Comparison of ENCODE assay signal across 8 cellular contexts in the genomic region with DNA sequence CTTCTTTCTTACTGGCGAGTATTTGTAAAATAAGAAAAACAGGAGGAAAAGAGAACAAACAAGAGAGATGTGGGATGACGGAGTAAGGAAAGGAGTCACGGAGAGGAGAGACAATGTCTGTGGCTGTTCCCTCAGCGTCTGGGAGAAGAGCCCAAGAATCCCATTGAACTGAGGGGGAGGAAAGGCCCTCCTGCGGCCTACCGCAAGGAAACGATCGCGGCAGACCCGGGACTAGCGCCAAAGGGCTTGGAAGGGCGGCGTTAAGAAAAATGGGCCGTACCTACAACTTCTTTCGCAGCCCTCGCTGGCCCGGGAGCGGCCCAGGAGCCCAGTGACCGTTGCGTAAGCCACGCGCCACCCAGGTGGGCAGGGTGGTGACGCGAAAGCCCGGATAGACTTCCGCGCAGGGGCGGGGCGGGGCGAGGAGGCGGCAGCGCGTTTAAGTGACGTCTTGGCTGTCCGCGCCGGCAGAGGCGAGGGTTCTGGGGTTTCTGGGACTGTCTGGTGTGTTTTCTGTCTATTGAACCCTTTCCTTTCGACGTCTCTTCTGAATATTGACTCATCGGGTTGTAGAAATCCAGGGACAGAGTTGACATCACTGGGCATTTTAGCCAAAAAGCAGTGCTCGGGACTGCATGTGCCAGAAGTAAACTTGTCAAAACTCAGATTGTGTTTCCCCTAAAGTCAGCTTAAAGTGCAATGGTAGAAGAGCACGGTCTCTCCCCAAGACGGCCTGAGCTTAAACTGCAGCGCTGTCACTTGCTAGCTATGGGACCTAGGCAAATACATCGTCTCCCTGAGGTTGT. TPM values are rescaled to one million over a fixed set of nuclear protein-coding genes. Genes with fewer than 3 reads are reported as not detected.
DNase-seq lines count a peak whose midpoint lies in the region; ATAC-seq and TF ChIP-seq lines count a peak whose summit lies in the region.

A gene with protein sequence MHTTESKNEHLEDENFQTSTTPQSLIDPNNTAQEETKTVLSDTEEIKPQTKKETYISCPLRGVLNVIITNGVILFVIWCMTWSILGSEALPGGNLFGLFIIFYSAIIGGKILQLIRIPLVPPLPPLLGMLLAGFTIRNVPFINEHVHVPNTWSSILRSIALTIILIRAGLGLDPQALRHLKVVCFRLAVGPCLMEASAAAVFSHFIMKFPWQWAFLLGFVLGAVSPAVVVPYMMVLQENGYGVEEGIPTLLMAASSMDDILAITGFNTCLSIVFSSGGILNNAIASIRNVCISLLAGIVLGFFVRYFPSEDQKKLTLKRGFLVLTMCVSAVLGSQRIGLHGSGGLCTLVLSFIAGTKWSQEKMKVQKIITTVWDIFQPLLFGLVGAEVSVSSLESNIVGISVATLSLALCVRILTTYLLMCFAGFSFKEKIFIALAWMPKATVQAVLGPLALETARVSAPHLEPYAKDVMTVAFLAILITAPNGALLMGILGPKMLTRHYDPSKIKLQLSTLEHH (minus strand): TSS at position 387 of the 806 bp plus-strand sequence. CDS start 27,994 bp downstream, outside the sequence.

- no peaks in the 10 kb centered on the region for H3K9me3 Mint-ChIP-seq in CD4-positive, alpha-beta memory T cell
- no peaks in the 10 kb centered on the region for H3K9me3 Mint-ChIP-seq in endodermal cell

- CTCF ChIA-PET in CD4-positive, alpha-beta memory T cell (lab: Charles Lee; ENCODE audit: partially characterized antibody) = interaction anchor here (0.6 to 1.9 kb wide), 5 partner anchors 12 to 674 kb away, joined by 3 to 5 read pairs (median 4); a partner anchor contains a TSS

- peak within 1 kb of the TSS; percentile 76 for H3K9ac ChIP-seq in endodermal cell (ENCODE audit: extremely low read depth, low read length, poor library complexity, severe bottlenecking)

- peak within 1 kb of the TSS; percentile 11 to 90 for H3K4me3 ChIP-seq in CD4-positive, alpha-beta memory T cell (ENCODE audit: low read length in 2 of 2)
- H3K4me3 ChIP-seq in endodermal cell (ENCODE audit: low read length) (peak within 1 kb of the TSS; percentile 80), mesodermal cell (ENCODE audit: extremely low read depth, insufficient read depth, low read length, poor library complexity, severe bottlenecking) (peak within 1 kb of the TSS; percentile 29)

- ATAC-seq in GM19397 (IDR thresholded peaks at IDR 0.05; ENCODE audit: unreplicated experiment) = peak; percentile 99
- peak; percentile 96 for ATAC-seq in HG03565 (IDR thresholded peaks at IDR 0.05; ENCODE audit: unreplicated experiment)

- peaks cover 10 to 23% (median 19%) of the 10 kb centered on the region in 4 donors for H3K4me1 Mint-ChIP-seq in CD4-positive, alpha-beta memory T cell
- H3K4me1 Mint-ChIP-seq in endodermal cell = peaks cover 7% of the 10 kb centered on the region

- H3K9me3 ChIP-seq in CD4-positive, alpha-beta memory T cell (ENCODE audit: control insufficient read depth in 1 of 2, low read length in 2 of 2) = no peaks in the 10 kb centered on the region
- H3K9me3 ChIP-seq in endodermal cell (ENCODE audit: control insufficient read depth, low read length) (no peaks in the 10 kb centered on the region), mesodermal cell (ENCODE audit: control insufficient read depth, low read length) (no peaks in the 10 kb centered on the region)

- no peaks in the 10 kb centered on the region for H3K36me3 ChIP-seq in CD4-positive, alpha-beta memory T cell (ENCODE audit: insufficient read depth, low read length)
- no peaks in the 10 kb centered on the region for H3K36me3 ChIP-seq in endodermal cell (ENCODE audit: control insufficient read depth, insufficient read depth, low read length)
- no peaks in the 10 kb centered on the region for H3K36me3 ChIP-seq in mesodermal cell (ENCODE audit: control insufficient read depth, insufficient read depth, low read length)

- intact Hi-C loops in CD4-positive, alpha-beta memory T cell (cut with micrococcal nuclease) = loop anchor here (1.0 to 10.0 kb wide), 7 partner anchors 57 to 675 kb away; a partner anchor contains a TSS

- TF ChIP-seq CTCF in endodermal cell (conservative IDR thresholded peaks at IDR 0.05) = no peak

- H3K36me3 Mint-ChIP-seq in CD4-positive, alpha-beta memory T cell = no peaks in the 10 kb centered on the region
- H3K36me3 Mint-ChIP-seq in endodermal cell (ENCODE audit: low read depth) = no peaks in the 10 kb centered on the region

- no peaks in the 10 kb centered on the region for H3K27me3 ChIP-seq in CD4-positive, alpha-beta memory T cell (ENCODE audit: insufficient read depth, low read length)
- H3K27me3 ChIP-seq in endodermal cell (ENCODE audit: control insufficient read depth, insufficient read depth, low read length, poor library complexity, severe bottlenecking) = no peaks in the 10 kb centered on the region

- peak within 1 kb of the TSS in 6 of 7 donors; percentile 97 to 100 (median 99) for H3K27ac Mint-ChIP-seq in CD4-positive, alpha-beta memory T cell
- peak within 1 kb of the TSS; percentile 98 for H3K27ac Mint-ChIP-seq in endodermal cell

- peak; percentile 91 to 94 (median 93) for DNase-seq in CD4-positive, alpha-beta memory T cell
- DNase-seq in NOMO-1 treated with DMSO at 0.1 percent for 48 hours (lab: John Stamatoyannopoulos, UW; ENCODE audit: unreplicated experiment) (peak; percentile 88), endodermal cell (peak; percentile 51)
- peak; percentile 81 for DNase-seq in activated CD8-positive, alpha-beta memory T cell treated with anti-CD3 and anti-CD28 coated beads, Interleukin-2, amount 50 U/mL, for 24 hours (ENCODE audit: extremely low read depth)
- DNase-seq in stimulated activated CD8-positive, alpha-beta memory T cell treated with anti-CD3 and anti-CD28 coated beads, Interleukin-2, amount 100 ng/mL, for 1 hour (ENCODE audit: low read depth in 2 of 2) = peak; percentile 86 to 87

- WGBS in endodermal cell (ENCODE audit: insufficient coverage in 1 of 2, insufficient read length in 1 of 2), 2 experiments = 28 to 44% methylated on average over 30 to 46 of the region's 46 CpGs
- WGBS in mesodermal cell (ENCODE audit: insufficient coverage in 2 of 2), 2 experiments = 54 to 59% methylated on average over 39 to 42 of the region's 46 CpGs

- peak within 1 kb of the TSS; percentile 85 to 98 (median 91) for H3K4me3 Mint-ChIP-seq in CD4-positive, alpha-beta memory T cell
- peak within 1 kb of the TSS; percentile 75 for H3K4me3 Mint-ChIP-seq in endodermal cell

- no peaks in the 10 kb centered on the region for H3K27me3 Mint-ChIP-seq in CD4-positive, alpha-beta memory T cell
- H3K27me3 Mint-ChIP-seq in endodermal cell (ENCODE audit: insufficient read depth) = peaks cover 19% of the 10 kb centered on the region

- peak within 1 kb of the TSS; percentile 85 for H3K27ac ChIP-seq in CD4-positive, alpha-beta memory T cell (ENCODE audit: low read depth, low read length)
- H3K27ac ChIP-seq in endodermal cell (ENCODE audit: low read depth, low read length) (peak within 1 kb of the TSS; percentile 20), mesodermal cell (ENCODE audit: low read depth, low read length, severe bottlenecking) (peak within 1 kb of the TSS; percentile 55)

- POLR2A ChIA-PET in CD4-positive, alpha-beta memory T cell (lab: Charles Lee; ENCODE audit: partially characterized antibody) = interaction anchor here (0.6 to 1.8 kb wide), 12 partner anchors 9 to 675 kb away, joined by 3 to 17 read pairs (median 3); a partner anchor contains a TSS

- H3K4me1 ChIP-seq in CD4-positive, alpha-beta memory T cell (ENCODE audit: insufficient read depth, low read length) = peaks cover 17% of the 10 kb centered on the region
- H3K4me1 ChIP-seq in endodermal cell (ENCODE audit: control insufficient read depth, insufficient read depth, low read length) (no peaks in the 10 kb centered on the region), mesodermal cell (ENCODE audit: control insufficient read depth, insufficient read depth, low read length, poor library complexity, severe bottlenecking) (no peaks in the 10 kb centered on the region)

RNA-seq across cellular contexts. Expression of the gene that starts here (rescaled TPM):
- total RNA-seq in CD4-positive, alpha-beta memory T cell = 1 to 10 TPM; 3.2 to 5.2 TPM
- polyA plus RNA-seq in CD4-positive, alpha-beta memory T cell = 1 to 10 TPM; 2.0 to 4.2 TPM
- 1 to 10 TPM; 1.4 TPM for total RNA-seq in endodermal cell
- 2.0 TPM for polyA plus RNA-seq in endodermal cell (2013, experiment 1 of 2)
- 0.91 TPM for polyA plus RNA-seq in endodermal cell (2013, experiment 2 of 2)
- 1.3 TPM for polyA plus RNA-seq in mesodermal cell (2013, experiment 1 of 2)
- 0.51 TPM for polyA plus RNA-seq in mesodermal cell (2013, experiment 2 of 2)

Comparison
In these comparisons a context has a peak if more than half of its experiments do, and no peak if none do; other contexts are left out.
1. Peak in every context shown above with its lines: DNase-seq, ATAC-seq, H3K4me3 ChIP-seq and H3K27ac ChIP-seq.
2. H3K27ac ChIP-seq: peak in every context shown above with its lines; median percentile 85 in CD4-positive, alpha-beta memory T cell; 55 in mesodermal cell; 20 in endodermal cell.
3. H3K4me3 ChIP-seq: peak in every context shown above with its lines; median percentile 80 in endodermal cell; 50 in CD4-positive, alpha-beta memory T cell; 29 in mesodermal cell.